In the genomic region with DNA sequence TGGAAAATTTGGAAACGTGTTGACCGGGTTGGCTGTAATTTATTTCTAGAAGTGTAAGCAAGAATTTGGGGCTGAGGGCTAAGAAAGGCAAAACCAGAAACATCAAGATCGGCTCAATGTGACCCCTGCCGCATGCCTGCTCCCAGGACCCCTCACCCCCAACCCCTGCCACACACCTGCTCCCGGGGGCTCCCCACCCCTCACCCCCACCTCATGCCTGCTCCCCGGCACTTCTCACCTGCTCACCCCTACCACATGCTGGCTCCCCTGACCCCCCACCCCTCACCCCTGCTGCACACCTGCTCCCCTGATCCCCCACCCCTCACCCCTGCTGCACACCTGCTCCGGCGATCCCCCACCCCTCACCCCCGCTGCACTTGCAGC, we compare ENCODE assay signal across 2 cellular contexts.
TF ChIP-seq lines count a peak whose summit lies in the region.

No MANE protein-coding gene starts in this region.

TF ChIP-seq in SK-N-SH, 30 proteins besides CTCF, POLR2A, EP300 and RAD21:
- no peak for TF ChIP-seq FOXJ3 (CRISPR knock-in tag; IDR thresholded peaks at IDR 0.05)
- TF ChIP-seq, protein P1, sequence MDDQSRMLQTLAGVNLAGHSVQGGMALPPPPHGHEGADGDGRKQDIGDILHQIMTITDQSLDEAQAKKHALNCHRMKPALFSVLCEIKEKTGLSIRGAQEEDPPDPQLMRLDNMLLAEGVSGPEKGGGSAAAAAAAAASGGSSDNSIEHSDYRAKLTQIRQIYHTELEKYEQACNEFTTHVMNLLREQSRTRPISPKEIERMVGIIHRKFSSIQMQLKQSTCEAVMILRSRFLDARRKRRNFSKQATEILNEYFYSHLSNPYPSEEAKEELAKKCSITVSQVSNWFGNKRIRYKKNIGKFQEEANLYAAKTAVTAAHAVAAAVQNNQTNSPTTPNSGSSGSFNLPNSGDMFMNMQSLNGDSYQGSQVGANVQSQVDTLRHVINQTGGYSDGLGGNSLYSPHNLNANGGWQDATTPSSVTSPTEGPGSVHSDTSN (IDR thresholded peaks at IDR 0.05), result no peak
- TF ChIP-seq GATA2 (CRISPR knock-in tag; IDR thresholded peaks at IDR 0.05), result no peak
- no peak for TF ChIP-seq SIN3A (IDR thresholded peaks at IDR 0.05; ENCODE audit: borderline replicate concordance, low read depth, low read length)
- no peak for TF ChIP-seq MXI1 (IDR thresholded peaks at IDR 0.05; ENCODE audit: low read depth, low read length)

TF ChIP-seq in SK-N-SH treated with all-trans-retinoic acid at 6 μM for 48 hours, 23 proteins besides CTCF, POLR2A, EP300 and RAD21:
- TF ChIP-seq SNAI2 (CRISPR knock-in tag; IDR thresholded peaks at IDR 0.05), result no peak
